ENCODE assay signal across 21 cellular contexts in the genomic region with DNA sequence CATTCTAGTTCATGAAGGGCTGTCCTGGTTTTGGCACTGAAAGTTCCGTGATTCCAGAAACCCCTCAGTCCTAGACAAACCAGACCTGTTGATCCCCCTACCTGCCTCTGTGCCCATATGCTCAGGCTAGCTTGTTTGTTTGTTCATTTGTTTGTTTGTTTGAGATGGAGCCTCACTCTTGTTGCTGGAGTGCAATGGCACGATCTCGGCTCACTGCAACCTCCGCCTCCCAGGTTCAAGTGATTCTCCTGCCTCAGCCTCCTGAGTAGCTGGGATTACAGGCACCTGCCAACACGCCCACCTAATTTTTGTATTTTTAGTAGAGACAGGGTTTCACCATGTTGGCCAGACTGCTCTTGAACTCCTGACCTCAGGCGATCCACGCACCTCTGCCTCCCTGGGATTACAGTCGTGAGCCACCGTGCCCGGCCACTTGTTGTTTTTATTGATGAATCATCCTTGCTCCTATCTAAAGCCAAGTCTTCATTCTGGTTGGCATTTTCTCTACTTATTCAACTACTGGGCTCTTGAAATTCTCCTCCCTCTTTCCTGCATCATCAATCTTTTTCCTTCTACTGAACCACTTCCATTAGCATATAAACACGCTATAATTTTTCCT.
DNase-seq lines count a peak whose midpoint lies in the region; ATAC-seq, FAIRE-seq and TF ChIP-seq lines count a peak whose summit lies in the region.
"Had no signal": no experiment of that assay in that cellular context is flagged by ENCODE, and none has a peak within 500 bp of the region (broad histone marks: within the 10 kb centered on the region; RNA-seq: fewer than 3 reads in every experiment).

No MANE protein-coding gene starts in this region.

- H4K20me1 ChIP-seq in Loucy (ENCODE audit: insufficient read depth, low read length, poor library complexity, severe bottlenecking) (no peaks in the 10 kb centered on the region), K562 (replicated peaks; ENCODE audit: control insufficient read depth, insufficient read depth, low read length) (no peaks in the 10 kb centered on the region)

- H3K79me2 ChIP-seq in Loucy (ENCODE audit: insufficient read depth, low read length) (no peaks in the 10 kb centered on the region), K562 (ENCODE audit: control insufficient read depth, insufficient read depth, low read length) (no peaks in the 10 kb centered on the region)

- TF ChIP-seq POLR2A in K562 (conservative IDR thresholded peaks at IDR 0.05), result no peak

- POLR2A ChIA-PET in K562 (lab: Yijun Ruan, JAX), result interaction anchor here (0.6 kb wide), 1 partner anchor 235 kb away, joined by 3 read pairs; no protein-coding TSS in a partner anchor

- H3K27me3 ChIP-seq in Loucy (ENCODE audit: insufficient read depth, low read length, poor library complexity, severe bottlenecking) (no peaks in the 10 kb centered on the region), K562 (ENCODE audit: control insufficient read depth in 2 of 2, insufficient read depth in 2 of 2, low read length in 2 of 2) (no peaks in the 10 kb centered on the region)
- H3K27me3 ChIP-seq: BE2C, SJCRH30 had no signal

- DNase-seq in Daoy (ENCODE audit: low read depth) (peak; percentile 5), K562 (ENCODE audit: extremely low read depth in 1 of 4, low spot score in 3 of 4) (no peak), glomerular visceral epithelial cell (ENCODE audit: extremely low spot score) (peak; percentile 28), A172 (ENCODE audit: low spot score) (no peak), NCI-H2081 (lab: John Stamatoyannopoulos, UW) (no peak), T-helper 1 cell (no peak)
- DNase-seq: BE2C, H9, Karpas-422, NCI-H1092 treated with DMSO at 0.1 percent for 48 hours, NCI-H1436 treated with DMSO at 0.1 percent for 48 hours, NCI-H1930, NCI-H345, NCI-H524 treated with DMSO at 0.1 percent for 48 hours, OCI-M1, SJCRH30 had no signal

- no peak overlapping the region for H3K4me3 ChIP-seq in Loucy (ENCODE audit: low read length, poor library complexity, severe bottlenecking)
- H3K4me3 ChIP-seq in K562, result no peak overlapping the region
- H3K4me3 ChIP-seq: GM12878, GM23248, SJCRH30 had no signal

- no peaks in the 10 kb centered on the region for H3K9me3 ChIP-seq in Loucy (ENCODE audit: insufficient read depth, low read depth, low read length)
- H3K9me3 ChIP-seq in K562 (replicated peaks; ENCODE audit: control insufficient read depth, insufficient read depth, low read depth, low read length), result no peaks in the 10 kb centered on the region
- H3K9me3 ChIP-seq: BE2C, SJCRH30 had no signal

- no peak overlapping the region for H3K27ac ChIP-seq in K562 (ENCODE audit: extremely low read depth, low read depth, low read length)
- H3K27ac ChIP-seq: GM23248, SJCRH30 had no signal

- FAIRE-seq in K562 (lab: Jason Lieb, UNC), result no peak
- FAIRE-seq: GM12878, RCC 7860 had no signal

- no peaks in the 10 kb centered on the region for H3K9me2 ChIP-seq in Loucy (replicated peaks; ENCODE audit: low read depth, low read length)

- WGBS in K562 (ENCODE audit: insufficient coverage, low coverage, missing lambda C conversion rate), result 60% methylated on average over 11 of the region's 11 CpGs

- CTCF ChIA-PET in K562 (lab: Yijun Ruan, JAX; ENCODE audit: low intra/inter-chr PET ratio), result no interaction called here

- peaks cover 3% of the 10 kb centered on the region; the same call in 1 of the 2 replicates for H3F3A ChIP-seq in Loucy (ENCODE audit: low read depth)

- intact Hi-C loops in K562 (cut with micrococcal nuclease), result no loop called here

- H3K4me1 ChIP-seq in Loucy (ENCODE audit: insufficient read depth, low read length, poor library complexity, severe bottlenecking), result peaks cover 33% of the 10 kb centered on the region
- H3K4me1 ChIP-seq in K562 (replicated peaks in 1 of 2; ENCODE audit: control insufficient read depth in 2 of 2, insufficient read depth in 2 of 2, low read length in 2 of 2), result peaks cover 24 to 58% of the 10 kb centered on the region in 2 experiments

- ATAC-seq in K562 (no peak), SK-N-SH treated with all-trans-retinoic acid at 6 μM for 48 hours (no peak)
- ATAC-seq: GM12878 had no signal

- H3K36me3 ChIP-seq in Loucy (ENCODE audit: insufficient read depth, low read length) (no peaks in the 10 kb centered on the region), K562 (ENCODE audit: control insufficient read depth, insufficient read depth, low read length) (no peaks in the 10 kb centered on the region)
- H3K36me3 ChIP-seq: BE2C, SJCRH30 had no signal

- in situ Hi-C loops in K562 (cut with MboI), result loop anchor here (5.0 kb wide), 1 partner anchor 78 kb away; no protein-coding TSS in a partner anchor

- H2AFZ ChIP-seq in Loucy (ENCODE audit: low read length) (no peak overlapping the region), K562 (ENCODE audit: low read depth, low read length) (no peak overlapping the region)
- H2AFZ ChIP-seq: GM23248 had no signal

- H3K9me1 ChIP-seq in K562 (ENCODE audit: control insufficient read depth, insufficient read depth, low read length), result no peaks in the 10 kb centered on the region

- no peak for TF ChIP-seq RAD21 in K562 (CRISPR knock-in tag; conservative IDR thresholded peaks at IDR 0.05 in 1 of 2, IDR thresholded peaks at IDR 0.05 in 1 of 2)

- no peak for TF ChIP-seq EP300 in K562 (IDR thresholded peaks at IDR 0.05; ENCODE audit: low read length)

- peak overlapping the region; percentile 24 for H3K9ac ChIP-seq in Loucy (ENCODE audit: low read depth, low read length, poor library complexity, severe bottlenecking)
- H3K9ac ChIP-seq in K562 (ENCODE audit: insufficient read depth in 1 of 2, low read depth in 2 of 2, low read length in 2 of 2), result no peak overlapping the region
- H3K9ac ChIP-seq: GM23248 had no signal

- no TSS peak for BruUV-seq in K562 (replicated peaks; lab: Mats Ljungman, UMichigan)

- TF ChIP-seq CTCF in Loucy (conservative IDR thresholded peaks at IDR 0.05; ENCODE audit: low read length) (no peak), K562 (IDR thresholded peaks at IDR 0.05 in 2 of 3, conservative IDR thresholded peaks at IDR 0.05 in 1 of 3; ENCODE audit: insufficient read depth in 2 of 3, low read depth in 1 of 3, low read length in 3 of 3) (no peak)

- H3K4me2 ChIP-seq in Loucy (ENCODE audit: low read depth, low read length, poor library complexity, severe bottlenecking) (no peak overlapping the region), K562 (ENCODE audit: insufficient read depth, low read length) (no peak overlapping the region)

TF ChIP-seq in K562, 482 proteins besides CTCF, POLR2A, EP300 and RAD21 (continues in another document):
- TF ChIP-seq E2F4 (CRISPR knock-in tag; IDR thresholded peaks at IDR 0.05; ENCODE audit: low read depth), result no peak
- no peak for TF ChIP-seq VEZF1 (CRISPR knock-in tag; IDR thresholded peaks at IDR 0.05)
- no peak for TF ChIP-seq MXI1 (IDR thresholded peaks at IDR 0.05; ENCODE audit: low read depth, low read length)
- TF ChIP-seq EGR1 (conservative IDR thresholded peaks at IDR 0.05), result 0 out of 2 replicates have a peak, but pooled peaks have one; percentile 9
- no peak for TF ChIP-seq BHLHE40 (IDR thresholded peaks at IDR 0.05; ENCODE audit: low read length)

TF ChIP-seq in SK-N-SH treated with all-trans-retinoic acid at 6 μM for 48 hours, 23 proteins besides CTCF, POLR2A, EP300 and RAD21 (continues in another document):
- no peak for TF ChIP-seq ZNF70 (CRISPR knock-in tag; IDR thresholded peaks at IDR 0.05)
- no peak for TF ChIP-seq ZNF565 (CRISPR knock-in tag; conservative IDR thresholded peaks at IDR 0.05; ENCODE audit: low read depth)
- no peak for TF ChIP-seq ZNF8 (CRISPR knock-in tag; IDR thresholded peaks at IDR 0.05)
- no peak for TF ChIP-seq RARB (CRISPR knock-in tag; IDR thresholded peaks at IDR 0.05)
- TF ChIP-seq ZFP30 (CRISPR knock-in tag; IDR thresholded peaks at IDR 0.05), result no peak
- no peak for TF ChIP-seq OSR1 (CRISPR knock-in tag; IDR thresholded peaks at IDR 0.05)
- TF ChIP-seq CSDC2 (CRISPR knock-in tag; IDR thresholded peaks at IDR 0.05), result no peak
- TF ChIP-seq SNAI2 (CRISPR knock-in tag; IDR thresholded peaks at IDR 0.05), result no peak
- no peak for TF ChIP-seq BACH2 (CRISPR knock-in tag; IDR thresholded peaks at IDR 0.05; ENCODE audit: borderline replicate concordance)
- no peak for TF ChIP-seq ZC3H10 (CRISPR knock-in tag; IDR thresholded peaks at IDR 0.05)
- TF ChIP-seq TCF4 (CRISPR knock-in tag; IDR thresholded peaks at IDR 0.05; ENCODE audit: borderline replicate concordance), result no peak
- no peak for TF ChIP-seq ESRRG (CRISPR knock-in tag; IDR thresholded peaks at IDR 0.05)
- no peak for TF ChIP-seq ISL1 (CRISPR knock-in tag; IDR thresholded peaks at IDR 0.05)
- TF ChIP-seq, protein P1, sequence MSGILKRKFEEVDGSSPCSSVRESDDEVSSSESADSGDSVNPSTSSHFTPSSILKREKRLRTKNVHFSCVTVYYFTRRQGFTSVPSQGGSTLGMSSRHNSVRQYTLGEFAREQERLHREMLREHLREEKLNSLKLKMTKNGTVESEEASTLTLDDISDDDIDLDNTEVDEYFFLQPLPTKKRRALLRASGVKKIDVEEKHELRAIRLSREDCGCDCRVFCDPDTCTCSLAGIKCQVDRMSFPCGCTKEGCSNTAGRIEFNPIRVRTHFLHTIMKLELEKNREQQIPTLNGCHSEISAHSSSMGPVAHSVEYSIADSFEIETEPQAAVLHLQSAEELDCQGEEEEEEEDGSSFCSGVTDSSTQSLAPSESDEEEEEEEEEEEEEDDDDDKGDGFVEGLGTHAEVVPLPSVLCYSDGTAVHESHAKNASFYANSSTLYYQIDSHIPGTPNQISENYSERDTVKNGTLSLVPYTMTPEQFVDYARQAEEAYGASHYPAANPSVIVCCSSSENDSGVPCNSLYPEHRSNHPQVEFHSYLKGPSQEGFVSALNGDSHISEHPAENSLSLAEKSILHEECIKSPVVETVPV (CRISPR knock-in tag; IDR thresholded peaks at IDR 0.05), result no peak
- no peak for TF ChIP-seq ZFP3 (CRISPR knock-in tag; IDR thresholded peaks at IDR 0.05)
- TF ChIP-seq ARNTL (CRISPR knock-in tag; IDR thresholded peaks at IDR 0.05; ENCODE audit: borderline replicate concordance, low read depth), result no peak
- TF ChIP-seq GLIS3 (CRISPR knock-in tag; IDR thresholded peaks at IDR 0.05), result no peak

Comparison
In these comparisons a context has a peak if more than half of its experiments do, and no peak if none do; other contexts are left out.
1. DNase-seq: peak in Daoy (single experiment) and glomerular visceral epithelial cell (single experiment); none in K562 (0 of 4), A172 (single experiment), NCI-H2081 (0 of 2) and T-helper 1 cell (0 of 5).